Comparison of ENCODE assay signal across 8 cellular contexts in genomic region chr6:135922746-135923145, GRCh38.
DNase-seq lines count a peak whose midpoint lies in the region; ATAC-seq, FAIRE-seq and TF ChIP-seq lines count a peak whose summit lies in the region.
"Had no signal": no experiment of that assay in that cellular context is flagged by ENCODE, and none has a peak within 500 bp of the region (broad histone marks: within the 10 kb centered on the region; RNA-seq: fewer than 3 reads in every experiment).

No MANE protein-coding gene starts in this region.

- H3K4me1 Mint-ChIP-seq in H9 (peaks cover 19 to 24% of the 10 kb centered on the region in 2 experiments), astrocyte (ENCODE audit: low read depth, unreplicated experiment) (peaks cover 15% of the 10 kb centered on the region)
- peaks cover 8% of the 10 kb centered on the region for H3K4me1 Mint-ChIP-seq in activated CD8-positive, alpha-beta T cell treated with anti-CD3 and anti-CD28 coated beads for 36 hours (ENCODE audit: low read depth)

- H3K36me3 Mint-ChIP-seq in H9 (ENCODE audit: insufficient read depth in 1 of 3, low read depth in 3 of 3) (peaks cover 0 to 7% (median 6%) of the 10 kb centered on the region in 3 experiments; a peak in 4 of 7 replicates), astrocyte (ENCODE audit: low read depth, unreplicated experiment) (no peaks in the 10 kb centered on the region)
- no peaks in the 10 kb centered on the region for H3K36me3 Mint-ChIP-seq in activated CD8-positive, alpha-beta T cell treated with anti-CD3 and anti-CD28 coated beads for 36 hours (ENCODE audit: low read depth)

- H2BK12ac ChIP-seq in H9 (ENCODE audit: insufficient read length, low read depth, low read length), result no peak overlapping the region

- TF ChIP-seq CTCF in H9 (conservative IDR thresholded peaks at IDR 0.05), result no peak
- TF ChIP-seq CTCF in astrocyte (IDR thresholded peaks at IDR 0.05; ENCODE audit: insufficient read depth, low read depth, low read length), result no peak
- no peak for TF ChIP-seq CTCF in tibial artery (IDR thresholded peaks at IDR 0.05)
- no peak for TF ChIP-seq CTCF in activated CD8-positive, alpha-beta T cell treated with anti-CD3 and anti-CD28 coated beads for 36 hours (IDR thresholded peaks at IDR 0.05)

- H3K4me3 Mint-ChIP-seq in H9 (no peak overlapping the region), astrocyte (ENCODE audit: unreplicated experiment) (no peak overlapping the region)
- H3K4me3 Mint-ChIP-seq in activated CD8-positive, alpha-beta T cell treated with anti-CD3 and anti-CD28 coated beads for 36 hours, result no peak overlapping the region

- CTCF ChIA-PET in activated CD8-positive, alpha-beta T cell treated with anti-CD3 and anti-CD28 coated beads for 36 hours (lab: Charles Lee), result interaction anchor here (1.1 to 6.1 kb wide), 2 partner anchors 13 to 303 kb away, joined by 3 to 30 read pairs; no protein-coding TSS in a partner anchor

- H3K23ac ChIP-seq in H9 (ENCODE audit: insufficient read length, low read depth, low read length), result no peak overlapping the region

- H3K4me2 ChIP-seq in H9 (ENCODE audit: insufficient read depth, insufficient read length, low read length) (no peak overlapping the region), astrocyte (ENCODE audit: low read length) (peak overlapping the region; percentile 49)

- H3K4me3 ChIP-seq in astrocyte (ENCODE audit: insufficient read depth, low read depth, low read length) (no peak overlapping the region), tibial artery (no peak overlapping the region)

- peaks cover 4 to 5% of the 10 kb centered on the region in 2 experiments; a peak in 2 of 5 replicates for H3K9me3 Mint-ChIP-seq in H9
- H3K9me3 Mint-ChIP-seq in astrocyte (ENCODE audit: unreplicated experiment), result no peaks in the 10 kb centered on the region
- H3K9me3 Mint-ChIP-seq in activated CD8-positive, alpha-beta T cell treated with anti-CD3 and anti-CD28 coated beads for 36 hours, result no peaks in the 10 kb centered on the region

- no peak for DNase-seq in H9
- DNase-seq in astrocyte (ENCODE audit: low read depth), result peak; percentile 81
- DNase-seq in left ventricle myocardium superior, result peak; percentile 79
- no peak for DNase-seq in tibial artery
- DNase-seq in iPS-NIHi11 (ENCODE audit: low spot score), result no peak
- no peak for DNase-seq in activated CD8-positive, alpha-beta T cell treated with anti-CD3 and anti-CD28 coated beads for 36 hours
- no peak for DNase-seq in GM12891 (ENCODE audit: insufficient read length, low spot score)
- DNase-seq: stimulated activated CD4-positive, alpha-beta T cell treated with anti-CD3 and anti-CD28 coated beads, Interleukin-2, amount 100 ng/mL, for 48 hours had no signal

- H3K27me3 Mint-ChIP-seq in H9 (ENCODE audit: low read depth) (no peaks in the 10 kb centered on the region), astrocyte (ENCODE audit: low read depth, unreplicated experiment) (no peaks in the 10 kb centered on the region)
- H3K27me3 Mint-ChIP-seq in activated CD8-positive, alpha-beta T cell treated with anti-CD3 and anti-CD28 coated beads for 36 hours, result no peaks in the 10 kb centered on the region

- no peak overlapping the region for H2BK120ac ChIP-seq in H9 (ENCODE audit: low read depth, low read length, poor library complexity, severe bottlenecking)

- no peaks in the 10 kb centered on the region for H3K27me3 ChIP-seq in H9 (ENCODE audit: insufficient read depth, low read length)
- no peaks in the 10 kb centered on the region for H3K27me3 ChIP-seq in astrocyte (ENCODE audit: insufficient read depth, low read length)
- H3K27me3 ChIP-seq in tibial artery, result no peaks in the 10 kb centered on the region

- POLR2A ChIA-PET in activated CD8-positive, alpha-beta T cell treated with anti-CD3 and anti-CD28 coated beads for 36 hours (lab: Charles Lee), result no interaction called here

- H3K4me1 ChIP-seq in H9 (ENCODE audit: insufficient read depth, low read length), result peaks cover 4% of the 10 kb centered on the region
- H3K4me1 ChIP-seq in astrocyte (ENCODE audit: insufficient read depth, low read length), result peaks cover 14% of the 10 kb centered on the region
- peaks cover 0 to 31% (median 10%) of the 10 kb centered on the region in 4 donors for H3K4me1 ChIP-seq in tibial artery

- H2BK5ac ChIP-seq in H9 (ENCODE audit: insufficient read length, low read length), result no peak overlapping the region

- H4K8ac ChIP-seq in H9 (replicated peaks; ENCODE audit: insufficient read length, low read depth, low read length), result no peak overlapping the region

- no peaks in the 10 kb centered on the region for H3K23me2 ChIP-seq in H9 (ENCODE audit: insufficient read length, low read depth, low read length, poor library complexity, severe bottlenecking)

- no peak overlapping the region for H3K4ac ChIP-seq in H9 (ENCODE audit: low read depth, low read length)

- H3K36me3 ChIP-seq in astrocyte (ENCODE audit: insufficient read depth, low read length) (no peaks in the 10 kb centered on the region), tibial artery (no peaks in the 10 kb centered on the region)

- H3K9me3 ChIP-seq in H9 (ENCODE audit: control insufficient read depth, low read depth, low read length) (no peaks in the 10 kb centered on the region), astrocyte (ENCODE audit: insufficient read depth, low read depth, low read length) (no peaks in the 10 kb centered on the region), tibial artery (no peaks in the 10 kb centered on the region)

- no peak overlapping the region for H2BK15ac ChIP-seq in H9 (ENCODE audit: low read depth, low read length)

- TF ChIP-seq POLR2A in GM12891 (IDR thresholded peaks at IDR 0.05; ENCODE audit: low read depth, low read length), result no peak

- peak; percentile 45 for FAIRE-seq in astrocyte (lab: Jason Lieb, UNC)
- no peak for FAIRE-seq in GM12891 (lab: Jason Lieb, UNC)

- H3K14ac ChIP-seq in H9 (ENCODE audit: insufficient read depth, low read length), result no peak overlapping the region

- H3K9ac ChIP-seq in H9 (ENCODE audit: extremely low read depth, insufficient read length, low read length) (no peak overlapping the region), astrocyte (ENCODE audit: low read length) (peak overlapping the region; percentile 0)

- H3T11ph ChIP-seq in H9 (ENCODE audit: low read length), result no peak overlapping the region

- H4K91ac ChIP-seq in H9 (ENCODE audit: insufficient read length, low read depth, low read length), result no peak overlapping the region

- H2AFZ ChIP-seq in H9 (ENCODE audit: low read length), result no peak overlapping the region
- no peak overlapping the region for H2AFZ ChIP-seq in astrocyte (ENCODE audit: low read depth, low read length)

- H4K20me1 ChIP-seq in H9 (ENCODE audit: control insufficient read depth, insufficient read depth, insufficient read length) (no peaks in the 10 kb centered on the region), astrocyte (ENCODE audit: insufficient read depth, low read length) (no peaks in the 10 kb centered on the region)

- peak; percentile 89 for ATAC-seq in left ventricle myocardium superior
- ATAC-seq in activated CD8-positive, alpha-beta T cell treated with anti-CD3 and anti-CD28 coated beads for 36 hours, result no peak

- H3K79me2 ChIP-seq in H9 (ENCODE audit: insufficient read depth, low read length) (no peaks in the 10 kb centered on the region), astrocyte (ENCODE audit: insufficient read depth, low read length) (no peaks in the 10 kb centered on the region)

- intact Hi-C loops in left ventricle myocardium superior (cut with micrococcal nuclease) (no loop called here), tibial artery (cut with DNase I; ENCODE audit: low total_unique reads) (no loop called here)
- intact Hi-C loops in activated CD8-positive, alpha-beta T cell treated with anti-CD3 and anti-CD28 coated beads for 36 hours (cut with micrococcal nuclease), result no loop called here

- H3K18ac ChIP-seq in H9 (ENCODE audit: insufficient read length, low read depth, low read length), result no peak overlapping the region

- no peak overlapping the region for H2BK20ac ChIP-seq in H9 (ENCODE audit: low read depth, low read length, poor library complexity, severe bottlenecking)

- no peak overlapping the region for H3K27ac ChIP-seq in H9 (ENCODE audit: insufficient read length, low read depth, low read length)
- H3K27ac ChIP-seq in astrocyte (ENCODE audit: low read depth, low read length), result peak overlapping the region; percentile 71
- H3K27ac ChIP-seq in tibial artery, result peak overlapping the region; percentile 39 to 54

- H4K5ac ChIP-seq in H9 (ENCODE audit: insufficient read length, low read depth, low read length), result no peak overlapping the region

- no peaks in the 10 kb centered on the region for H3K79me1 ChIP-seq in H9 (ENCODE audit: insufficient read depth, low read depth, low read length, poor library complexity, severe bottlenecking)

- H2AK5ac ChIP-seq in H9 (ENCODE audit: insufficient read length, low read length), result no peak overlapping the region

- H3K56ac ChIP-seq in H9 (ENCODE audit: insufficient read length, low read depth, low read length), result no peak overlapping the region

- no CpG with 5 or more reads among the region's 3 CpGs for WGBS in H9 (ENCODE audit: extremely low coverage, insufficient read length, low lambda C conversion rate)

- H3K27ac Mint-ChIP-seq in H9, result peak overlapping the region in 2 of 3 experiments; percentile 28 to 58; a peak in 2 of 7 replicates
- peak overlapping the region; percentile 83 for H3K27ac Mint-ChIP-seq in astrocyte (ENCODE audit: unreplicated experiment)
- H3K27ac Mint-ChIP-seq in activated CD8-positive, alpha-beta T cell treated with anti-CD3 and anti-CD28 coated beads for 36 hours, result no peak overlapping the region

TF ChIP-seq in GM12891, 5 proteins besides CTCF, POLR2A, EP300 and RAD21:
- no peak for TF ChIP-seq POLR2AphosphoS5 (IDR thresholded peaks at IDR 0.05; ENCODE audit: low read depth, low read length)
- TF ChIP-seq POU2F2 (IDR thresholded peaks at IDR 0.05; ENCODE audit: low read depth, low read length), result no peak
- TF ChIP-seq SPI1 (IDR thresholded peaks at IDR 0.05; ENCODE audit: low read depth, low read length), result no peak
- TF ChIP-seq TAF1 (IDR thresholded peaks at IDR 0.05; ENCODE audit: low read depth, low read length), result no peak

Comparison
In these comparisons a context has a peak if more than half of its experiments do, and no peak if none do; other contexts are left out.
1. DNase-seq: peak in astrocyte (single experiment) and left ventricle myocardium superior (single experiment); none in H9 (single experiment), tibial artery (0 of 2), iPS-NIHi11 (single experiment), activated CD8-positive, alpha-beta T cell treated with anti-CD3 and anti-CD28 coated beads for 36 hours (single experiment) and GM12891 (single experiment).